16 cellular contexts compared by ENCODE assay signal in genomic region chr2:52097076-52097475, GRCh38.
"Had no signal": no experiment of that assay in that cellular context is flagged by ENCODE, and none has a peak within 500 bp of the region (broad histone marks: within the 10 kb centered on the region; RNA-seq: fewer than 3 reads in every experiment).

No MANE protein-coding gene starts in this region.

- H3K27me3 ChIP-seq: esophagus muscularis mucosa, gastroesophageal sphincter, ovary, right atrium auricular region had no signal

- H3K4me1 ChIP-seq: esophagus muscularis mucosa, gastroesophageal sphincter, right atrium auricular region had no signal

- H3K4me3 ChIP-seq: esophagus muscularis mucosa, gastroesophageal sphincter, mucosa of descending colon, ovary, right atrium auricular region had no signal

- H3K27ac ChIP-seq: epithelial cell of prostate, esophagus muscularis mucosa, gastroesophageal sphincter, ovary, right atrium auricular region had no signal

- H3K9me3 ChIP-seq: esophagus muscularis mucosa, gastroesophageal sphincter, mucosa of descending colon, ovary, right atrium auricular region had no signal

- H3K36me3 ChIP-seq: esophagus muscularis mucosa, gastroesophageal sphincter, ovary, right atrium auricular region had no signal

- FAIRE-seq: small intestine had no signal

- DNase-seq: effector memory CD8-positive, alpha-beta T cell; foreskin fibroblast; glutamatergic neuron; islet precursor cell; mucosa of descending colon; naive thymus-derived CD8-positive, alpha-beta T cell; ovary; small intestine; stimulated activated CD4-positive, alpha-beta T cell treated with anti-CD3 and anti-CD28 coated beads, Interleukin-2, amount 100 ng/mL, for 48 hours; stimulated activated naive CD4-positive, alpha-beta T cell treated with Interleukin-2 at 50 U/mL for 16 hours; trophoblast cell had no signal

- ATAC-seq: effector memory CD8-positive, alpha-beta T cell; gastroesophageal sphincter; left lobe of liver; mucosa of descending colon; naive thymus-derived CD8-positive, alpha-beta T cell had no signal
